In genomic region chr21:20971296-20971921, GRCh38 we compare ENCODE assay signal across 9 cellular contexts. TPM values are rescaled to one million over a fixed set of nuclear protein-coding genes. Genes with fewer than 3 reads are reported as not detected.
DNase-seq lines count a peak whose midpoint lies in the region; ATAC-seq and TF ChIP-seq lines count a peak whose summit lies in the region.
"Had no signal": no experiment of that assay in that cellular context is flagged by ENCODE, and none has a peak within 500 bp of the region (broad histone marks: within the 10 kb centered on the region; RNA-seq: fewer than 3 reads in every experiment).

No MANE protein-coding gene starts in this region.

- ATAC-seq in HG02623 (IDR thresholded peaks at IDR 0.05; ENCODE audit: unreplicated experiment) (peak; percentile 72), GM21390 (IDR thresholded peaks at IDR 0.05; ENCODE audit: unreplicated experiment) (no peak), omental fat pad (ENCODE audit: low FRiP score) (no peak)
- ATAC-seq in stimulated activated naive CD8-positive, alpha-beta T cell treated with anti-CD3 and anti-CD28 coated beads, Interleukin-15, amount 100 ng/mL, for 72 hours = peak; percentile 46

- DNase-seq in COLO668 (lab: John Stamatoyannopoulos, UW; ENCODE audit: unreplicated experiment) (peak; percentile 28), NCI-H510A treated with DMSO at 0.1 percent for 48 hours (lab: John Stamatoyannopoulos, UW) (peak; percentile 66), ascending aorta (ENCODE audit: low spot score in 2 of 2) (no peak), iPS-NIHi7 (ENCODE audit: extremely low spot score) (peak; percentile 53), omental fat pad (ENCODE audit: low spot score) (no peak)
- peak in 1 of 2 donors; percentile 11 for DNase-seq in stimulated activated naive CD8-positive, alpha-beta T cell treated with anti-CD3 and anti-CD28 coated beads, Interleukin-15, amount 100 ng/mL, for 72 hours

- no peaks in the 10 kb centered on the region for H3K4me1 Mint-ChIP-seq in stimulated activated naive CD8-positive, alpha-beta T cell treated with anti-CD3 and anti-CD28 coated beads, Interleukin-15, amount 100 ng/mL, for 72 hours
- H3K4me1 Mint-ChIP-seq: memory B cell had no signal

- intact Hi-C loops in ascending aorta (cut with DNase I) = no loop called here

- H3K4me3 Mint-ChIP-seq in stimulated activated naive CD8-positive, alpha-beta T cell treated with anti-CD3 and anti-CD28 coated beads, Interleukin-15, amount 100 ng/mL, for 72 hours = no peak overlapping the region
- H3K4me3 Mint-ChIP-seq: memory B cell had no signal

- H3K27ac ChIP-seq in ascending aorta = no peak overlapping the region

- peak in 2 of 3 experiments; percentile 12 to 27 for TF ChIP-seq CTCF in ascending aorta (IDR thresholded peaks at IDR 0.05)
- TF ChIP-seq CTCF in omental fat pad (IDR thresholded peaks at IDR 0.05) = no peak

- no peaks in the 10 kb centered on the region for H3K9me3 Mint-ChIP-seq in stimulated activated naive CD8-positive, alpha-beta T cell treated with anti-CD3 and anti-CD28 coated beads, Interleukin-15, amount 100 ng/mL, for 72 hours
- H3K9me3 Mint-ChIP-seq: memory B cell had no signal

- H3K4me3 ChIP-seq in ascending aorta = no peak overlapping the region

- no peak overlapping the region for H3K27ac Mint-ChIP-seq in stimulated activated naive CD8-positive, alpha-beta T cell treated with anti-CD3 and anti-CD28 coated beads, Interleukin-15, amount 100 ng/mL, for 72 hours
- H3K27ac Mint-ChIP-seq: memory B cell had no signal

- H3K36me3 ChIP-seq in ascending aorta = no peaks in the 10 kb centered on the region

- no peaks in the 10 kb centered on the region for H3K27me3 Mint-ChIP-seq in stimulated activated naive CD8-positive, alpha-beta T cell treated with anti-CD3 and anti-CD28 coated beads, Interleukin-15, amount 100 ng/mL, for 72 hours
- H3K27me3 Mint-ChIP-seq: memory B cell had no signal

- no peaks in the 10 kb centered on the region for H3K27me3 ChIP-seq in ascending aorta

- no peaks in the 10 kb centered on the region for H3K9me3 ChIP-seq in ascending aorta

- H3K4me1 ChIP-seq in ascending aorta = no peaks in the 10 kb centered on the region

RNA-seq across cellular contexts. Expression of gene NCAM2, which starts 26.8 kb away (rescaled TPM):
- total RNA-seq in ascending aorta = 7.2 TPM
- 1 to 10 TPM in 3 of 4 donors, under 1 TPM in 1; 0.31 to 2.3 (median 1.7) TPM for total RNA-seq in omental fat pad

Comparison
In these comparisons a context has a peak if more than half of its experiments do, and no peak if none do; other contexts are left out.
1. DNase-seq: peak in COLO668 (single experiment), NCI-H510A treated with DMSO at 0.1 percent for 48 hours (single experiment) and iPS-NIHi7 (single experiment); none in ascending aorta (0 of 2) and omental fat pad (single experiment).
2. ATAC-seq: peak in HG02623 (single experiment) and stimulated activated naive CD8-positive, alpha-beta T cell treated with anti-CD3 and anti-CD28 coated beads, Interleukin-15, amount 100 ng/mL, for 72 hours (single experiment); none in GM21390 (single experiment) and omental fat pad (single experiment).
3. CTCF ChIP-seq: peak in ascending aorta (2 of 3); none in omental fat pad (0 of 3).